Comparison of ENCODE assay signal across 20 cellular contexts in genomic region chr9:133963166-133963565, GRCh38. TPM values are rescaled to one million over a fixed set of nuclear protein-coding genes. Genes with fewer than 3 reads are reported as not detected.
DNase-seq lines count a peak whose midpoint lies in the region; ATAC-seq, FAIRE-seq and TF ChIP-seq lines count a peak whose summit lies in the region.
"Had no signal": no experiment of that assay in that cellular context is flagged by ENCODE, and none has a peak within 500 bp of the region (broad histone marks: within the 10 kb centered on the region; RNA-seq: fewer than 3 reads in every experiment).

No MANE protein-coding gene starts in this region.

- H3K9ac ChIP-seq in BLaER1 treated with 17β-estradiol and CSF1 and Interleukin-3, amounts not matched to agents 10 nM and 100 nM: no peak overlapping the region
- no peak overlapping the region for H3K9ac ChIP-seq in OCI-LY3 (ENCODE audit: low read length)
- H3K9ac ChIP-seq in kidney (ENCODE audit: low read length in 2 of 2): no peak overlapping the region
- H3K9ac ChIP-seq: SK-N-SH had no signal

- TF ChIP-seq CTCF in OCI-LY3 (IDR thresholded peaks at IDR 0.05; ENCODE audit: low read depth, low read length) (no peak), kidney (IDR thresholded peaks at IDR 0.05; ENCODE audit: borderline replicate concordance, extremely low read depth, insufficient read depth) (no peak), spleen (IDR thresholded peaks at IDR 0.05 in 8 of 11, conservative IDR thresholded peaks at IDR 0.05 in 3 of 11) (no peak), coronary artery (IDR thresholded peaks at IDR 0.05) (no peak)

- H3K4me1 ChIP-seq in BLaER1 treated with 17β-estradiol and CSF1 and Interleukin-3, amounts not matched to agents 10 nM and 100 nM: peaks cover 44 to 66% (median 55%) of the 10 kb centered on the region in 10 experiments
- H3K4me1 ChIP-seq in OCI-LY3 (ENCODE audit: low read length) (peaks cover 60% of the 10 kb centered on the region), kidney (ENCODE audit: control insufficient read depth in 1 of 2, insufficient read depth in 1 of 2, low read depth in 1 of 2, low read length in 2 of 2) (peaks cover 0 to 28% of the 10 kb centered on the region in 2 donors), spleen (peaks cover 36 to 68% (median 45%) of the 10 kb centered on the region in 6 donors)

- peaks cover 97% of the 10 kb centered on the region for H3K79me2 ChIP-seq in OCI-LY3 (ENCODE audit: low read length)

- H2AFZ ChIP-seq in OCI-LY3 (ENCODE audit: low read depth, low read length): no peak overlapping the region

- no peaks in the 10 kb centered on the region for H3K27me3 ChIP-seq in BLaER1 treated with 17β-estradiol and CSF1 and Interleukin-3, amounts not matched to agents 10 nM and 100 nM
- H3K27me3 ChIP-seq in OCI-LY3 (ENCODE audit: low read depth, low read length) (no peaks in the 10 kb centered on the region), spleen (replicated peaks in 1 of 7) (peaks cover 0 to 8% (median 0%) of the 10 kb centered on the region in 7 donors)
- H3K27me3 ChIP-seq: MG63 had no signal

- H4K20me1 ChIP-seq in BLaER1 treated with 17β-estradiol and CSF1 and Interleukin-3, amounts not matched to agents 10 nM and 100 nM: peaks cover 48 to 69% (median 57%) of the 10 kb centered on the region in 11 experiments; a peak in 21 of 22 replicates
- H4K20me1 ChIP-seq in OCI-LY3 (ENCODE audit: insufficient read depth, low read length): peaks cover 29% of the 10 kb centered on the region

- FAIRE-seq in kidney (lab: Jason Lieb, UNC) (no peak), GM19239 (lab: Jason Lieb, UNC) (no peak)
- FAIRE-seq: G401.6, H54, K562 had no signal

- H3K27ac ChIP-seq in BLaER1 treated with 17β-estradiol and CSF1 and Interleukin-3, amounts not matched to agents 10 nM and 100 nM: no peak overlapping the region
- H3K27ac ChIP-seq in OCI-LY3 (ENCODE audit: low read length) (no peak overlapping the region), kidney (ENCODE audit: low read depth in 2 of 2, low read length in 2 of 2) (no peak overlapping the region), spleen (no peak overlapping the region), coronary artery (no peak overlapping the region)

- ATAC-seq in GM21447 (IDR thresholded peaks at IDR 0.05; ENCODE audit: unreplicated experiment): no peak
- ATAC-seq: CD8-positive, alpha-beta T cell; K562 had no signal

- no peak overlapping the region for H3K4me3 ChIP-seq in BLaER1 treated with 17β-estradiol and CSF1 and Interleukin-3, amounts not matched to agents 10 nM and 100 nM
- H3K4me3 ChIP-seq in OCI-LY3 (ENCODE audit: low read length) (no peak overlapping the region), kidney (ENCODE audit: low read length in 2 of 2) (no peak overlapping the region), spleen (no peak overlapping the region), coronary artery (no peak overlapping the region)
- H3K4me3 ChIP-seq: K562, MG63 had no signal

- H3K4me2 ChIP-seq in BLaER1 treated with 17β-estradiol and CSF1 and Interleukin-3, amounts not matched to agents 10 nM and 100 nM: peak overlapping the region in 7 of 11 experiments; percentile 81 to 99 (median 97); a peak in 10 of 22 replicates
- 0 out of 2 replicates have a peak overlapping the region, but pooled peaks have one; percentile 96 for H3K4me2 ChIP-seq in OCI-LY3 (ENCODE audit: low read length)
- H3K4me2 ChIP-seq: SK-N-SH had no signal

- H3K36me3 ChIP-seq in BLaER1 treated with 17β-estradiol and CSF1 and Interleukin-3, amounts not matched to agents 10 nM and 100 nM: peaks cover 0 to 7% (median 0%) of the 10 kb centered on the region in 11 experiments; a peak in 1 of 22 replicates
- H3K36me3 ChIP-seq in OCI-LY3 (replicated peaks; ENCODE audit: low read depth, low read length) (peaks cover 10% of the 10 kb centered on the region), kidney (ENCODE audit: control insufficient read depth in 1 of 2, insufficient read depth in 2 of 2, low read length in 2 of 2) (no peaks in the 10 kb centered on the region), spleen (no peaks in the 10 kb centered on the region)
- H3K36me3 ChIP-seq: MG63 had no signal

- WGBS in spleen, 5 donors: 74 to 97% (median 93%) methylated on average over 9 to 10 of the region's 10 CpGs

- peaks cover 14 to 29% (median 21%) of the 10 kb centered on the region in 11 experiments for H3K9me3 ChIP-seq in BLaER1 treated with 17β-estradiol and CSF1 and Interleukin-3, amounts not matched to agents 10 nM and 100 nM (replicated peaks in 1 of 11)
- peaks cover 7% of the 10 kb centered on the region; the same call in 1 of the 2 replicates for H3K9me3 ChIP-seq in OCI-LY3 (ENCODE audit: insufficient read depth, low read length)
- no peaks in the 10 kb centered on the region for H3K9me3 ChIP-seq in kidney (ENCODE audit: control insufficient read depth in 1 of 2, low read length in 2 of 2)
- peaks cover 0 to 22% (median 16%) of the 10 kb centered on the region in 8 donors for H3K9me3 ChIP-seq in spleen

- DNase-seq in kidney (peak; percentile 64), spleen (peak; percentile 61), GM19239 (ENCODE audit: insufficient read length, low spot score) (no peak), coronary artery (ENCODE audit: low spot score) (no peak)
- DNase-seq: C1 segment of cervical spinal cord; CD8-positive, alpha-beta T cell; HFFc6; MG63; NCI-H1417 treated with DMSO at 0.1 percent for 48 hours; NCI-H187; NCI-H446; NCI-H526; SIG-M5; SK-N-SH had no signal

- TF ChIP-seq POLR2A in spleen (IDR thresholded peaks at IDR 0.05): no peak

- intact Hi-C loops in kidney (cut with DNase I): no loop called here
- intact Hi-C loops in spleen (cut with DNase I; ENCODE audit: low total_unique reads): no loop called here

RNA-seq across cellular contexts. Expression of gene VAV2, which starts 29.0 kb away (rescaled TPM):
- total RNA-seq in kidney (47.1 TPM), spleen (10 to 100 TPM; 17.9 to 39.2 (median 31.3) TPM)
- polyA plus RNA-seq in kidney (ENCODE audit: insufficient read depth, low read depth, low replicate concordance) (22.3 TPM), spleen (10 to 100 TPM; 14.2 to 25.0 (median 15.0) TPM)

Comparison
In these comparisons a context has a peak if more than half of its experiments do, and no peak if none do; other contexts are left out.
1. DNase-seq: peak in kidney (single experiment) and spleen (single experiment); none in GM19239 (single experiment) and coronary artery (single experiment).